In genomic region chr14:103529383-103530365, GRCh38 we compare ENCODE assay signal across 1 cellular context.
TF ChIP-seq lines count a peak whose summit lies in the region.

No MANE protein-coding gene starts in this region.

TF ChIP-seq in K562, 482 proteins besides CTCF, POLR2A, EP300 and RAD21 (continued from another document):
- no peak for TF ChIP-seq RAD51 (IDR thresholded peaks at IDR 0.05; ENCODE audit: borderline replicate concordance, low read depth)
- TF ChIP-seq XRCC3 (IDR thresholded peaks at IDR 0.05): no peak
- no peak for TF ChIP-seq MAFK (IDR thresholded peaks at IDR 0.05; ENCODE audit: low read length)
- no peak for TF ChIP-seq ZNF282 (CRISPR knock-in tag; IDR thresholded peaks at IDR 0.05)
- no peak for TF ChIP-seq KDM5B (IDR thresholded peaks at IDR 0.05; ENCODE audit: insufficient replicate concordance, low read depth, low read length)
- no peak for TF ChIP-seq SFPQ (IDR thresholded peaks at IDR 0.05; ENCODE audit: low read depth, low read length)
- no peak for TF ChIP-seq TAF9B (IDR thresholded peaks at IDR 0.05; ENCODE audit: partially characterized antibody)
- no peak for TF ChIP-seq ZNF436 (CRISPR knock-in tag; IDR thresholded peaks at IDR 0.05)
- TF ChIP-seq BRD9 (IDR thresholded peaks at IDR 0.05; ENCODE audit: low read depth, partially characterized antibody): no peak
- no peak for TF ChIP-seq DLX4 (CRISPR knock-in tag; IDR thresholded peaks at IDR 0.05)
- TF ChIP-seq CBX1 (IDR thresholded peaks at IDR 0.05; ENCODE audit: low read depth): no peak
- TF ChIP-seq CHCHD3 (CRISPR knock-in tag; IDR thresholded peaks at IDR 0.05): no peak
- TF ChIP-seq SAP30 (IDR thresholded peaks at IDR 0.05; ENCODE audit: borderline replicate concordance, insufficient read depth, low read depth, low read length, poor library complexity, severe bottlenecking): peak; percentile 88
- no peak for TF ChIP-seq TFAM (CRISPR knock-in tag; conservative IDR thresholded peaks at IDR 0.05)
- TF ChIP-seq POLR2AphosphoS2 (IDR thresholded peaks at IDR 0.05; ENCODE audit: low read length): no peak
- TF ChIP-seq NR2F6 (CRISPR knock-in tag; IDR thresholded peaks at IDR 0.05): no peak
- TF ChIP-seq ZNF518B (CRISPR knock-in tag; IDR thresholded peaks at IDR 0.05): no peak
- peak; percentile 61 for TF ChIP-seq GABPA (tag; conservative IDR thresholded peaks at IDR 0.05; ENCODE audit: low read depth)
- TF ChIP-seq HDAC6 (IDR thresholded peaks at IDR 0.05; ENCODE audit: low read depth, low read length): no peak
- no peak for TF ChIP-seq MEIS2 (IDR thresholded peaks at IDR 0.05; ENCODE audit: partially characterized antibody)
- no peak for TF ChIP-seq ZNF324 (CRISPR knock-in tag; IDR thresholded peaks at IDR 0.05)
- TF ChIP-seq ZNF133 (CRISPR knock-in tag; IDR thresholded peaks at IDR 0.05): no peak
- TF ChIP-seq CHD4 (IDR thresholded peaks at IDR 0.05; ENCODE audit: insufficient read depth, insufficient replicate concordance, low read depth, low read length, poor library complexity, severe bottlenecking): no peak
- no peak for TF ChIP-seq ATF1 (CRISPR knock-in tag; IDR thresholded peaks at IDR 0.05)
- TF ChIP-seq ATF1 (tag; IDR thresholded peaks at IDR 0.05): peak; percentile 57; the same call in 1 of the 2 replicates
- TF ChIP-seq NKRF (IDR thresholded peaks at IDR 0.05; ENCODE audit: borderline replicate concordance): peak; percentile 8; the same call in 1 of the 2 replicates
- no peak for TF ChIP-seq ZNF197 (CRISPR knock-in tag; IDR thresholded peaks at IDR 0.05; ENCODE audit: low read depth)
- no peak for TF ChIP-seq SMAD3 (CRISPR knock-in tag; conservative IDR thresholded peaks at IDR 0.05)
